In the genomic region with DNA sequence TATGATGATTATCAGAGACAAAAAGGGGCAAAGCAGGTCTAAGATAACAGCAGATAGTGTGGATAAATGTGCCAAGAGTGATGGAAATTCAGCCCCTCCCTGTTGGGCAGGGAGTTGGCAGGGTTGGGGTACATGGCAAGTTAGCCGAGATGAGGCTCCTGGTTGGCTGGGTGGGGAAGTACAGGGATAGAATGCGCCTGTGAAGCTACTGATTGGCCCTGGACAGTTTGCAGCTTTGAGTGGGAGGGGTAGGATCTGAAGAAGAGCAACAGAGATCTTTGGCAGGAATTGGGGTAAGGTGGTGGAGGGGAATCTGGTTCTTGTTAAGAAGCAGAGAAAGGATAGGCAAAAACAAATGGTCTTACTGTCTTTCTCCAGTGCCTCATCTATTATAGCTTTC, we compare ENCODE assay signal across 12 cellular contexts.
DNase-seq lines count a peak whose midpoint lies in the region; ATAC-seq and TF ChIP-seq lines count a peak whose summit lies in the region.
"Had no signal": no experiment of that assay in that cellular context is flagged by ENCODE, and none has a peak within 500 bp of the region (broad histone marks: within the 10 kb centered on the region; RNA-seq: fewer than 3 reads in every experiment).

No MANE protein-coding gene starts in this region.

- H3K36me3 Mint-ChIP-seq in nephron progenitor cell (ENCODE audit: low read depth), result no peaks in the 10 kb centered on the region
- H3K36me3 Mint-ChIP-seq in endothelial cell (ENCODE audit: low read depth, unreplicated experiment), result no peaks in the 10 kb centered on the region
- H3K36me3 Mint-ChIP-seq: stimulated activated memory B cell treated with anti-CD40 and anti-IgM and Interleukin-4, amounts not matched to agents 10 μg/mL and 1 μg/mL and 100 μg/mL, for 72 hours had no signal

- in situ Hi-C loops in HAP-1 (cut with MboI; ENCODE audit: low sequenced_read_pairs), result no loop called here

- H3K9me3 ChIP-seq in heart left ventricle (no peaks in the 10 kb centered on the region), esophagus (ENCODE audit: control insufficient read depth in 2 of 2, insufficient read depth in 1 of 2, low read depth in 1 of 2, low read length in 1 of 2) (no peaks in the 10 kb centered on the region), uterus (no peaks in the 10 kb centered on the region), HAP-1 (no peaks in the 10 kb centered on the region)

- DNase-seq in heart left ventricle (no peak), Right ventricle myocardium inferior (ENCODE audit: missing footprints) (no peak), nephron progenitor cell (no peak), uterus (peak; percentile 56 to 75), endothelial cell (ENCODE audit: low spot score) (no peak), HAP-1 (ENCODE audit: low spot score in 2 of 2) (no peak)
- no peak for DNase-seq in central memory CD4-positive, alpha-beta T cell
- DNase-seq: activated CD8-positive, alpha-beta T cell treated with anti-CD3 and anti-CD28 coated beads, Interleukin-2, amount 10 ng/mL, durations not matched to agents 7 days and 5 days; mesendoderm; NCI-H524 treated with DMSO at 0.1 percent for 48 hours had no signal

- H3K9me3 Mint-ChIP-seq in nephron progenitor cell, result no peaks in the 10 kb centered on the region
- no peaks in the 10 kb centered on the region for H3K9me3 Mint-ChIP-seq in endothelial cell (ENCODE audit: unreplicated experiment)
- H3K9me3 Mint-ChIP-seq: stimulated activated memory B cell treated with anti-CD40 and anti-IgM and Interleukin-4, amounts not matched to agents 10 μg/mL and 1 μg/mL and 100 μg/mL, for 72 hours had no signal

- H3K4me1 Mint-ChIP-seq in nephron progenitor cell (peaks cover 18% of the 10 kb centered on the region), endothelial cell (ENCODE audit: unreplicated experiment) (no peaks in the 10 kb centered on the region)
- H3K4me1 Mint-ChIP-seq: stimulated activated memory B cell treated with anti-CD40 and anti-IgM and Interleukin-4, amounts not matched to agents 10 μg/mL and 1 μg/mL and 100 μg/mL, for 72 hours had no signal

- H3K27ac Mint-ChIP-seq in nephron progenitor cell, result peak overlapping the region; percentile 7
- H3K27ac Mint-ChIP-seq in endothelial cell (ENCODE audit: unreplicated experiment), result no peak overlapping the region
- H3K27ac Mint-ChIP-seq: activated CD8-positive, alpha-beta T cell treated with anti-CD3 and anti-CD28 coated beads, Interleukin-2, amount 10 ng/mL, durations not matched to agents 7 days and 5 days; stimulated activated memory B cell treated with anti-CD40 and anti-IgM and Interleukin-4, amounts not matched to agents 10 μg/mL and 1 μg/mL and 100 μg/mL, for 72 hours had no signal

- H3K36me3 ChIP-seq in heart left ventricle (no peaks in the 10 kb centered on the region), esophagus (ENCODE audit: control insufficient read depth in 2 of 2, insufficient read depth in 2 of 2, low read length in 1 of 2) (no peaks in the 10 kb centered on the region), uterus (no peaks in the 10 kb centered on the region), HAP-1 (replicated peaks) (no peaks in the 10 kb centered on the region)

- peaks cover 5% of the 10 kb centered on the region for H3K27me3 Mint-ChIP-seq in nephron progenitor cell (ENCODE audit: low read depth, poor library complexity)
- no peaks in the 10 kb centered on the region for H3K27me3 Mint-ChIP-seq in endothelial cell (ENCODE audit: unreplicated experiment)

- H3K27me3 ChIP-seq in heart left ventricle, result no peaks in the 10 kb centered on the region
- no peaks in the 10 kb centered on the region for H3K27me3 ChIP-seq in esophagus (ENCODE audit: control insufficient read depth in 1 of 2, insufficient read depth in 2 of 2, low read length in 2 of 2)
- H3K27me3 ChIP-seq in uterus, result no peaks in the 10 kb centered on the region
- H3K27me3 ChIP-seq in HAP-1 (ENCODE audit: low read depth), result peaks cover 5% of the 10 kb centered on the region

- intact Hi-C loops in heart left ventricle (cut with DNase I) (loop anchor here in 1 of 10 donors (5.0 kb wide), 1 partner anchor 55 kb away; no protein-coding TSS in a partner anchor), Right ventricle myocardium inferior (cut with DNase I) (loop anchor here (5.0 kb wide), 1 partner anchor 55 kb away; no protein-coding TSS in a partner anchor), uterus (cut with DNase I; ENCODE audit: low total_unique reads) (no loop called here)

- WGBS in heart left ventricle, 4 donors, result 66 to 79% (median 72%) methylated on average over 2 of the region's 2 CpGs
- WGBS in esophagus, 2 donors, result 45 to 62% methylated on average over 2 of the region's 2 CpGs

- peaks cover 0 to 26% (median 8%) of the 10 kb centered on the region in 12 donors for H3K4me1 ChIP-seq in heart left ventricle
- H3K4me1 ChIP-seq in esophagus (ENCODE audit: control insufficient read depth in 2 of 2, insufficient read depth in 2 of 2, low read length in 1 of 2), result peaks cover 0 to 3% of the 10 kb centered on the region in 2 donors
- H3K4me1 ChIP-seq in uterus, result no peaks in the 10 kb centered on the region
- no peaks in the 10 kb centered on the region for H3K4me1 ChIP-seq in HAP-1

- peak overlapping the region; percentile 54 to 87 (median 74) for H3K27ac ChIP-seq in heart left ventricle
- peak overlapping the region; percentile 62 to 68 for H3K27ac ChIP-seq in esophagus (ENCODE audit: low read depth in 2 of 2, low read length in 1 of 2)
- peak overlapping the region; percentile 89 to 95 for H3K27ac ChIP-seq in uterus

- ATAC-seq in heart left ventricle (peak in 1 of 4 donors; percentile 16), Right ventricle myocardium inferior (no peak)
- ATAC-seq: activated CD8-positive, alpha-beta T cell treated with anti-CD3 and anti-CD28 coated beads, Interleukin-2, amount 10 ng/mL, durations not matched to agents 7 days and 5 days; stimulated activated memory B cell treated with anti-CD40 and anti-IgM and Interleukin-4, amounts not matched to agents 10 μg/mL and 1 μg/mL and 100 μg/mL, for 72 hours had no signal

- TF ChIP-seq CTCF in heart left ventricle (IDR thresholded peaks at IDR 0.05), result no peak
- no peak for TF ChIP-seq CTCF in nephron progenitor cell (IDR thresholded peaks at IDR 0.05)
- TF ChIP-seq CTCF in uterus (IDR thresholded peaks at IDR 0.05), result no peak
- TF ChIP-seq CTCF in endothelial cell (IDR thresholded peaks at IDR 0.05; ENCODE audit: unreplicated experiment), result no peak

- H3K4me3 Mint-ChIP-seq in nephron progenitor cell, result peak overlapping the region; percentile 43
- H3K4me3 Mint-ChIP-seq in endothelial cell (ENCODE audit: unreplicated experiment), result no peak overlapping the region
- H3K4me3 Mint-ChIP-seq: activated CD8-positive, alpha-beta T cell treated with anti-CD3 and anti-CD28 coated beads, Interleukin-2, amount 10 ng/mL, durations not matched to agents 7 days and 5 days; stimulated activated memory B cell treated with anti-CD40 and anti-IgM and Interleukin-4, amounts not matched to agents 10 μg/mL and 1 μg/mL and 100 μg/mL, for 72 hours had no signal

- H3K4me3 ChIP-seq in heart left ventricle (no peak overlapping the region), esophagus (ENCODE audit: low read depth in 1 of 2, low read length in 2 of 2) (no peak overlapping the region), uterus (no peak overlapping the region), HAP-1 (no peak overlapping the region)

- TF ChIP-seq POLR2A in heart left ventricle (IDR thresholded peaks at IDR 0.05) (no peak), uterus (IDR thresholded peaks at IDR 0.05) (no peak)

Comparison
In these comparisons a context has a peak if more than half of its experiments do, and no peak if none do; other contexts are left out.
1. DNase-seq: peak in uterus (2 of 2); none in heart left ventricle (0 of 5), Right ventricle myocardium inferior (single experiment), nephron progenitor cell (single experiment), central memory CD4-positive, alpha-beta T cell (single experiment), endothelial cell (single experiment) and HAP-1 (0 of 2).
2. Peak in every context shown above with its lines, with median percentiles within 50 percentile points of each other: H3K27ac ChIP-seq.